Comparison of ENCODE assay signal across 20 cellular contexts in the genomic region with DNA sequence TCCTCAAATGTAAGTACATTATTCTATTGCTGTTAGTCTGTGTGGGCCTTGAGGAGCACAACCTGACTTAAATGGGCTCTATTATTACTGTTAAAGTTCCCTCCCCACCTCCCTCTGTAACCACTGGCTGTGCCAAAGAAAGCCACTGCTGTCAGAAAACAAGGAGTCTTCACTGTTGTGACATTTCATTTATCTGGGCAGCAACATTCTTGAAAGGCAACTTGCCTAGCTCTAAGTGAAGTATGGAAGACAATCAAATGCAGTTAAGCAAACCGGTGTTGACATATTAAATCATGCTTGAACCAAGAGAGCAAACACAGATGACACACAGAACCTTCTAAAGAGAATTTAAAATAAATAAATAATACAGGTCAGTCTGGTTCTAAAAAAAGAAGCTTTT.
DNase-seq lines count a peak whose midpoint lies in the region; ATAC-seq and TF ChIP-seq lines count a peak whose summit lies in the region.
"Had no signal": no experiment of that assay in that cellular context is flagged by ENCODE, and none has a peak within 500 bp of the region (broad histone marks: within the 10 kb centered on the region; RNA-seq: fewer than 3 reads in every experiment).

No MANE protein-coding gene starts in this region.

- TF ChIP-seq CTCF in H9 (conservative IDR thresholded peaks at IDR 0.05) (no peak), WTC11 (IDR thresholded peaks at IDR 0.05) (no peak), osteocyte (IDR thresholded peaks at IDR 0.05) (no peak)

- H3K4me1 ChIP-seq in H9 (ENCODE audit: insufficient read depth, low read length): peaks cover 2% of the 10 kb centered on the region; the same call in 1 of the 2 replicates
- H3K4me1 ChIP-seq: Peyer's patch had no signal

- H3K56ac ChIP-seq in H9 (ENCODE audit: insufficient read length, low read depth, low read length): no peak overlapping the region

- no peak overlapping the region for H3K4me2 ChIP-seq in H9 (ENCODE audit: insufficient read depth, insufficient read length, low read length)

- POLR2A ChIA-PET in WTC11 (lab: Charles Lee): no interaction called here

- H3K27me3 ChIP-seq in H9 (ENCODE audit: insufficient read depth, low read length): no peaks in the 10 kb centered on the region
- H3K27me3 ChIP-seq: Peyer's patch had no signal

- H2BK12ac ChIP-seq in H9 (ENCODE audit: insufficient read length, low read depth, low read length): no peak overlapping the region

- DNase-seq in H9 (no peak), NCI-H510A (lab: John Stamatoyannopoulos, UW) (peak; percentile 14), WTC11 (ENCODE audit: low spot score) (no peak), osteocyte (ENCODE audit: extremely low spot score, unreplicated experiment) (no peak), Kasumi-1 (lab: John Stamatoyannopoulos, UW) (no peak), C1 segment of cervical spinal cord (lab: John Stamatoyannopoulos, UW) (no peak)
- DNase-seq: Calu3; CD4-positive, alpha-beta memory T cell; GDM1; HFFc6; NCI-H146; NCI-H2081; NCI-H82; Peyer's patch had no signal

- no peak overlapping the region for H4K5ac ChIP-seq in H9 (ENCODE audit: insufficient read length, low read depth, low read length)

- H2BK20ac ChIP-seq in H9 (ENCODE audit: low read depth, low read length, poor library complexity, severe bottlenecking): no peak overlapping the region

- H3T11ph ChIP-seq in H9 (ENCODE audit: low read length): no peak overlapping the region

- no peaks in the 10 kb centered on the region for H3K23me2 ChIP-seq in H9 (ENCODE audit: insufficient read length, low read depth, low read length, poor library complexity, severe bottlenecking)

- no peak overlapping the region for H4K8ac ChIP-seq in H9 (replicated peaks; ENCODE audit: insufficient read length, low read depth, low read length)

- no peak overlapping the region for H2BK120ac ChIP-seq in H9 (ENCODE audit: low read depth, low read length, poor library complexity, severe bottlenecking)

- H4K91ac ChIP-seq in H9 (ENCODE audit: insufficient read length, low read depth, low read length): no peak overlapping the region

- no peak overlapping the region for H3K23ac ChIP-seq in H9 (ENCODE audit: insufficient read length, low read depth, low read length)

- H3K4ac ChIP-seq in H9 (ENCODE audit: low read depth, low read length): no peak overlapping the region

- no peak overlapping the region for H2BK5ac ChIP-seq in H9 (ENCODE audit: insufficient read length, low read length)

- H2BK15ac ChIP-seq in H9 (ENCODE audit: low read depth, low read length): no peak overlapping the region

- no peak overlapping the region for H2AK5ac ChIP-seq in H9 (ENCODE audit: insufficient read length, low read length)

- H3K27me3 Mint-ChIP-seq in H9 (ENCODE audit: low read depth) (no peaks in the 10 kb centered on the region), WTC11 (ENCODE audit: low read depth) (no peaks in the 10 kb centered on the region), osteocyte (ENCODE audit: unreplicated experiment) (no peaks in the 10 kb centered on the region)
- H3K27me3 Mint-ChIP-seq: B cell; CD4-positive, alpha-beta memory T cell had no signal

- no peaks in the 10 kb centered on the region for H4K20me1 ChIP-seq in H9 (ENCODE audit: control insufficient read depth, insufficient read depth, insufficient read length)

- CTCF ChIA-PET in WTC11 (lab: Charles Lee): no interaction called here

- H3K79me1 ChIP-seq in H9 (ENCODE audit: insufficient read depth, low read depth, low read length, poor library complexity, severe bottlenecking): no peaks in the 10 kb centered on the region

- H3K14ac ChIP-seq in H9 (ENCODE audit: insufficient read depth, low read length): no peak overlapping the region

- H2AFZ ChIP-seq in H9 (ENCODE audit: low read length): no peak overlapping the region

- no peak overlapping the region for H3K27ac ChIP-seq in H9 (ENCODE audit: insufficient read length, low read depth, low read length)
- H3K27ac ChIP-seq: Peyer's patch had no signal

- H3K9me3 Mint-ChIP-seq in H9: no peaks in the 10 kb centered on the region
- no peaks in the 10 kb centered on the region for H3K9me3 Mint-ChIP-seq in WTC11
- H3K9me3 Mint-ChIP-seq in osteocyte (ENCODE audit: unreplicated experiment): no peaks in the 10 kb centered on the region
- H3K9me3 Mint-ChIP-seq: HFFc6; T-helper 1 cell treated with Interleukin-12 subunit alpha and Interleukin-12 subunit beta and Interleukin-4 antibody, amounts not matched to agents 30 μg/mL and 1 μg/mL, for 36 hours had no signal

- H3K9me3 ChIP-seq in H9 (ENCODE audit: control insufficient read depth, low read depth, low read length): no peaks in the 10 kb centered on the region
- H3K9me3 ChIP-seq: Peyer's patch had no signal

- H3K9ac ChIP-seq in H9 (ENCODE audit: extremely low read depth, insufficient read length, low read length): no peak overlapping the region

- peak overlapping the region; percentile 25 to 94 (median 81); a peak in 4 of 7 replicates for H3K27ac Mint-ChIP-seq in H9
- peak overlapping the region; percentile 74; the same call in 1 of the 2 replicates for H3K27ac Mint-ChIP-seq in WTC11
- H3K27ac Mint-ChIP-seq in osteocyte (ENCODE audit: unreplicated experiment): peak overlapping the region; percentile 54
- H3K27ac Mint-ChIP-seq: B cell; CD4-positive, alpha-beta memory T cell; HFFc6; T-helper 1 cell treated with Interleukin-12 subunit alpha and Interleukin-12 subunit beta and Interleukin-4 antibody, amounts not matched to agents 30 μg/mL and 1 μg/mL, for 36 hours had no signal

- H3K79me2 ChIP-seq in H9 (ENCODE audit: insufficient read depth, low read length): no peaks in the 10 kb centered on the region

- H3K18ac ChIP-seq in H9 (ENCODE audit: insufficient read length, low read depth, low read length): no peak overlapping the region

- H3K36me3 Mint-ChIP-seq in H9 (ENCODE audit: insufficient read depth in 1 of 3, low read depth in 3 of 3) (no peaks in the 10 kb centered on the region), WTC11 (no peaks in the 10 kb centered on the region), osteocyte (ENCODE audit: unreplicated experiment) (peaks cover 32% of the 10 kb centered on the region)
- H3K36me3 Mint-ChIP-seq: CD4-positive, alpha-beta memory T cell had no signal

- peaks cover 42 to 47% of the 10 kb centered on the region in 2 experiments for H3K4me1 Mint-ChIP-seq in H9
- H3K4me1 Mint-ChIP-seq in WTC11: peaks cover 59% of the 10 kb centered on the region
- H3K4me1 Mint-ChIP-seq in osteocyte (ENCODE audit: unreplicated experiment): peaks cover 65% of the 10 kb centered on the region
- H3K4me1 Mint-ChIP-seq: B cell; CD4-positive, alpha-beta memory T cell had no signal

- peak; percentile 51 for ATAC-seq in WTC11
- no peak for ATAC-seq in GM18868 (IDR thresholded peaks at IDR 0.05; ENCODE audit: unreplicated experiment)
- ATAC-seq: GM12878, K562, Right ventricle myocardium inferior had no signal

- no peak overlapping the region; a peak in 1 of 5 replicates for H3K4me3 Mint-ChIP-seq in H9
- H3K4me3 Mint-ChIP-seq in WTC11: no peak overlapping the region
- H3K4me3 Mint-ChIP-seq in osteocyte (ENCODE audit: unreplicated experiment): no peak overlapping the region
- H3K4me3 Mint-ChIP-seq: B cell; CD4-positive, alpha-beta memory T cell; HFFc6; T-helper 1 cell treated with Interleukin-12 subunit alpha and Interleukin-12 subunit beta and Interleukin-4 antibody, amounts not matched to agents 30 μg/mL and 1 μg/mL, for 36 hours had no signal

- no CpG with 5 or more reads among the region's 1 CpG for WGBS in H9 (ENCODE audit: extremely low coverage, insufficient read length, low lambda C conversion rate)

TF ChIP-seq in WTC11, 78 proteins besides CTCF, POLR2A, EP300 and RAD21 (continues in another document):
- TF ChIP-seq IRF2 (CRISPR knock-in tag; IDR thresholded peaks at IDR 0.05; ENCODE audit: borderline replicate concordance, low read depth) (no peak), RORB (CRISPR knock-in tag; IDR thresholded peaks at IDR 0.05) (no peak)
- TF ChIP-seq, protein P1, sequence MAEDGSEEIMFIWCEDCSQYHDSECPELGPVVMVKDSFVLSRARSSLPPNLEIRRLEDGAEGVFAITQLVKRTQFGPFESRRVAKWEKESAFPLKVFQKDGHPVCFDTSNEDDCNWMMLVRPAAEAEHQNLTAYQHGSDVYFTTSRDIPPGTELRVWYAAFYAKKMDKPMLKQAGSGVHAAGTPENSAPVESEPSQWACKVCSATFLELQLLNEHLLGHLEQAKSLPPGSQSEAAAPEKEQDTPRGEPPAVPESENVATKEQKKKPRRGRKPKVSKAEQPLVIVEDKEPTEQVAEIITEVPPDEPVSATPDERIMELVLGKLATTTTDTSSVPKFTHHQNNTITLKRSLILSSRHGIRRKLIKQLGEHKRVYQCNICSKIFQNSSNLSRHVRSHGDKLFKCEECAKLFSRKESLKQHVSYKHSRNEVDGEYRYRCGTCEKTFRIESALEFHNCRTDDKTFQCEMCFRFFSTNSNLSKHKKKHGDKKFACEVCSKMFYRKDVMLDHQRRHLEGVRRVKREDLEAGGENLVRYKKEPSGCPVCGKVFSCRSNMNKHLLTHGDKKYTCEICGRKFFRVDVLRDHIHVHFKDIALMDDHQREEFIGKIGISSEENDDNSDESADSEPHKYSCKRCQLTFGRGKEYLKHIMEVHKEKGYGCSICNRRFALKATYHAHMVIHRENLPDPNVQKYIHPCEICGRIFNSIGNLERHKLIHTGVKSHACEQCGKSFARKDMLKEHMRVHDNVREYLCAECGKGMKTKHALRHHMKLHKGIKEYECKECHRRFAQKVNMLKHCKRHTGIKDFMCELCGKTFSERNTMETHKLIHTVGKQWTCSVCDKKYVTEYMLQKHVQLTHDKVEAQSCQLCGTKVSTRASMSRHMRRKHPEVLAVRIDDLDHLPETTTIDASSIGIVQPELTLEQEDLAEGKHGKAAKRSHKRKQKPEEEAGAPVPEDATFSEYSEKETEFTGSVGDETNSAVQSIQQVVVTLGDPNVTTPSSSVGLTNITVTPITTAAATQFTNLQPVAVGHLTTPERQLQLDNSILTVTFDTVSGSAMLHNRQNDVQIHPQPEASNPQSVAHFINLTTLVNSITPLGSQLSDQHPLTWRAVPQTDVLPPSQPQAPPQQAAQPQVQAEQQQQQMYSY (CRISPR knock-in tag; IDR thresholded peaks at IDR 0.05): no peak
